In the genomic region with DNA sequence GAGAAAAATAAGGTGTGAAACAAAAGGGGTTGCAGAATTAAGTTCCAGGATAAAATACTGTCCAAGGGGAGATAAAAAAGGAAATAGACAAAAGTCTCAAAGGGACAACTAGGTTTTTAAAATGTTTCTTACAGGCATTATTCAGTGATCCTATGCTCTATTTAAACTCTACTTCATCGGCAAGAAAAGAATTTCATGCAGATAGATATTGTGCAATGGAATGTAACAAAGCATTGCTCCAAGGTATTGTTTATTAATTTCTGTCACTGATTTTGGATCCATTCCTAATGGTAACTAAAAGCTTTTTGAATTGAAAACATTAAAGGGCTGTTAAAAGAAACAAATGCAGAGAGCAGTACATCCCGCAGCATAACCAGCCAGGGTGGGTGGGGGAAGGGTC, we compare ENCODE assay signal across 1 cellular context.
A peak's percentile ranks its signal among the peaks of the same experiment; 100 is the strongest.
TF ChIP-seq lines count a peak whose summit lies in the region.

No MANE protein-coding gene starts in this region.

TF ChIP-seq in K562, 482 proteins besides CTCF, POLR2A, EP300 and RAD21 (continued from another document):
- TF ChIP-seq, protein P1, sequence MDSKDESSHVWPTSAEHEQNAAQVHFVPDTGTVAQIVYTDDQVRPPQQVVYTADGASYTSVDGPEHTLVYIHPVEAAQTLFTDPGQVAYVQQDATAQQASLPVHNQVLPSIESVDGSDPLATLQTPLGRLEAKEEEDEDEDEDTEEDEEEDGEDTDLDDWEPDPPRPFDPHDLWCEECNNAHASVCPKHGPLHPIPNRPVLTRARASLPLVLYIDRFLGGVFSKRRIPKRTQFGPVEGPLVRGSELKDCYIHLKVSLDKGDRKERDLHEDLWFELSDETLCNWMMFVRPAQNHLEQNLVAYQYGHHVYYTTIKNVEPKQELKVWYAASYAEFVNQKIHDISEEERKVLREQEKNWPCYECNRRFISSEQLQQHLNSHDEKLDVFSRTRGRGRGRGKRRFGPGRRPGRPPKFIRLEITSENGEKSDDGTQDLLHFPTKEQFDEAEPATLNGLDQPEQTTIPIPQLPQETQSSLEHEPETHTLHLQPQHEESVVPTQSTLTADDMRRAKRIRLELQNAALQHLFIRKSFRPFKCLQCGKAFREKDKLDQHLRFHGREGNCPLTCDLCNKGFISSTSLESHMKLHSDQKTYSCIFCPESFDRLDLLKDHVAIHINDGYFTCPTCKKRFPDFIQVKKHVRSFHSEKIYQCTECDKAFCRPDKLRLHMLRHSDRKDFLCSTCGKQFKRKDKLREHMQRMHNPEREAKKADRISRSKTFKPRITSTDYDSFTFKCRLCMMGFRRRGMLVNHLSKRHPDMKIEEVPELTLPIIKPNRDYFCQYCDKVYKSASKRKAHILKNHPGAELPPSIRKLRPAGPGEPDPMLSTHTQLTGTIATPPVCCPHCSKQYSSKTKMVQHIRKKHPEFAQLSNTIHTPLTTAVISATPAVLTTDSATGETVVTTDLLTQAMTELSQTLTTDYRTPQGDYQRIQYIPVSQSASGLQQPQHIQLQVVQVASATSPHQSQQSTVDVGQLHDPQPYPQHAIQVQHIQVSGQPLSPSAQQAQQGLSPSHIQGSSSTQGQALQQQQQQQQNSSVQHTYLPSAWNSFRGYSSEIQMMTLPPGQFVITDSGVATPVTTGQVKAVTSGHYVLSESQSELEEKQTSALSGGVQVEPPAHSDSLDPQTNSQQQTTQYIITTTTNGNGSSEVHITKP (IDR thresholded peaks at IDR 0.05; ENCODE audit: partially characterized antibody) = peak; percentile 62
- TF ChIP-seq POLR2H (tag; IDR thresholded peaks at IDR 0.05; ENCODE audit: low read depth) (no peak), RBM25 (IDR thresholded peaks at IDR 0.05; ENCODE audit: low read depth, low read length, severe bottlenecking) (no peak)
